ENCODE assay signal across 15 cellular contexts in the genomic region with DNA sequence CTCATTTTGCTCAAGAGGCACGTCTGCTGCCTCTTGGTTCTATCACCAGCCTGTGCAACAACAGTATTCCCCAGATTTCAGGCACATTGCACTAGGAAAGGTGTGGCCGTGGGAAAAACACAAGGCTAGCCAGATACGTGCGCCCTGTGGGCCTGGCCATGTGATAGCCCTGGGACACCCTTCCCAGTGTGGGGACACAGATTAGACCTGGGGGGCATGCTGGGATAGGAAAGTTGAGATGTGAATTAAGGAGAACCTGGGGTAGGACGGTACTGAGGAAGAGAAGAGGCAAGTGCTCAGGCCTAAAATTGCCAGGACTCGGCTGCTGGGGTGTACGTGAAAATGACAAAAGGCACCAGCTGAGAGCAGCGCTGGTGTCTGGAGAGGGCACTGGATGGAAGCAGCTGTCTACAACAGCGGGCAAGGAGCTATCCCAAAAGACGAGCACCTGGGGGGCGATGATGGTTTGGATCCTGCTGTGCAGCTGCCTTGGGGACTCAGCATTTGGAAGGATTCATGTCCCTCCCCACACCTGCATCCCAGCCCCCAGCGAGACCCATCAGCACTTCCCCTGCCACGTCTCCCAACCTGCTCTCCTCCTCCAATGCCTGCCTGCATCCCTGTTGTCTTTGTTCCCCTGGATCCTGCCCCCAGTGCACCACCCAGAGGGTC. TPM values are rescaled to one million over a fixed set of nuclear protein-coding genes. Genes with fewer than 3 reads are reported as not detected.
A peak's percentile ranks its signal among the peaks of the same experiment; 100 is the strongest.
DNase-seq lines count a peak whose midpoint lies in the region; ATAC-seq and TF ChIP-seq lines count a peak whose summit lies in the region.
"Had no signal": no experiment of that assay in that cellular context is flagged by ENCODE, and none has a peak within 500 bp of the region (broad histone marks: within the 10 kb centered on the region; RNA-seq: fewer than 3 reads in every experiment).

No MANE protein-coding gene starts in this region.

- H3K27ac Mint-ChIP-seq in type B pancreatic cell = no peak overlapping the region
- H3K27ac Mint-ChIP-seq: B cell; CD8-positive, alpha-beta T cell; HFFc6 had no signal

- 78% methylated on average over 9 of the region's 13 CpGs for WGBS in right lobe of liver (ENCODE audit: insufficient coverage, low coverage, low lambda C conversion rate, missing lambda C conversion rate)

- no peaks in the 10 kb centered on the region for H3K27me3 ChIP-seq in right lobe of liver

- H3K36me3 ChIP-seq in right lobe of liver = no peaks in the 10 kb centered on the region

- peak in 2 of 4 donors; percentile 1 to 16 for ATAC-seq in right lobe of liver
- ATAC-seq: CD8-positive, alpha-beta T cell had no signal

- TF ChIP-seq POLR2A in right lobe of liver (IDR thresholded peaks at IDR 0.05) = no peak

- H3K4me3 ChIP-seq in right lobe of liver = no peak overlapping the region

- no peak overlapping the region for H3K4me3 Mint-ChIP-seq in type B pancreatic cell
- H3K4me3 Mint-ChIP-seq: B cell; CD8-positive, alpha-beta T cell; HFFc6 had no signal

- peak overlapping the region in 2 of 3 donors; percentile 70 to 79 for H3K27ac ChIP-seq in right lobe of liver

- in situ Hi-C loops in GM13977 (cut with MboI; ENCODE audit: low pct_unique_long_range_greater_than_20kb, low sequenced_read_pairs, unreplicated experiment) = no loop called here

- H3K4me1 ChIP-seq in right lobe of liver = peaks cover 0 to 34% (median 16%) of the 10 kb centered on the region in 4 donors

- no peak for TF ChIP-seq CTCF in right lobe of liver (IDR thresholded peaks at IDR 0.05)
- no peak for TF ChIP-seq CTCF in type B pancreatic cell (conservative IDR thresholded peaks at IDR 0.05)
- TF ChIP-seq CTCF in GM13977 (IDR thresholded peaks at IDR 0.05; ENCODE audit: extremely low read depth, insufficient read depth, missing control alignments) = no peak

- intact Hi-C loops in right lobe of liver (cut with DNase I) = no loop called here

- peaks cover 31% of the 10 kb centered on the region for H3K36me3 Mint-ChIP-seq in type B pancreatic cell

- no peaks in the 10 kb centered on the region for H3K9me3 ChIP-seq in right lobe of liver

- H3K4me1 Mint-ChIP-seq in type B pancreatic cell (ENCODE audit: unreplicated experiment) = peaks cover 9% of the 10 kb centered on the region
- H3K4me1 Mint-ChIP-seq: B cell had no signal

- no peaks in the 10 kb centered on the region for H3K27me3 Mint-ChIP-seq in type B pancreatic cell
- H3K27me3 Mint-ChIP-seq: B cell had no signal

- DNase-seq in activated CD8-positive, alpha-beta memory T cell treated with anti-CD3 and anti-CD28 coated beads for 24 hours = peak; percentile 19
- DNase-seq in activated CD8-positive, alpha-beta memory T cell treated with anti-CD3 and anti-CD28 coated beads, Interleukin-2, amount 50 U/mL, for 4 hours = no peak
- DNase-seq in activated CD8-positive, alpha-beta memory T cell treated with anti-CD3 and anti-CD28 coated beads, Interleukin-2, amount 50 U/mL, for 48 hours = peak; percentile 39
- peak in 1 of 3 donors; percentile 41 for DNase-seq in right lobe of liver
- peak; percentile 50 for DNase-seq in type B pancreatic cell (ENCODE audit: extremely low spot score, unreplicated experiment)
- no peak for DNase-seq in NCI-H82 treated with DMSO at 0.1 percent for 48 hours (lab: John Stamatoyannopoulos, UW; ENCODE audit: unreplicated experiment)
- DNase-seq in activated effector memory CD4-positive, alpha-beta T cell treated with Interleukin-2 at 50 U/mL for 16 hours = no peak
- DNase-seq in GM13977 (ENCODE audit: low spot score) = no peak
- DNase-seq: GF-D8, GOT3, HFFc6, KBM-7, NCI-H2029 treated with DMSO at 0.1 percent for 48 hours had no signal

- no peaks in the 10 kb centered on the region for H3K9me3 Mint-ChIP-seq in type B pancreatic cell
- H3K9me3 Mint-ChIP-seq: CD8-positive, alpha-beta T cell; HFFc6 had no signal

RNA-seq across cellular contexts. Expression of a gene that starts 54.3 kb away (rescaled TPM):
- 1 to 10 TPM; 4.7 to 9.0 (median 5.9) TPM for total RNA-seq in right lobe of liver
- total RNA-seq in type B pancreatic cell (ENCODE audit: low replicate concordance) = 5.9 and 7.2 TPM in 2 replicates

Comparison
In these comparisons a context has a peak if more than half of its experiments do, and no peak if none do; other contexts are left out.
1. DNase-seq: peak in activated CD8-positive, alpha-beta memory T cell treated with anti-CD3 and anti-CD28 coated beads for 24 hours (single experiment), activated CD8-positive, alpha-beta memory T cell treated with anti-CD3 and anti-CD28 coated beads, Interleukin-2, amount 50 U/mL, for 48 hours (single experiment) and type B pancreatic cell (single experiment); none in activated CD8-positive, alpha-beta memory T cell treated with anti-CD3 and anti-CD28 coated beads, Interleukin-2, amount 50 U/mL, for 4 hours (single experiment), NCI-H82 treated with DMSO at 0.1 percent for 48 hours (single experiment), activated effector memory CD4-positive, alpha-beta T cell treated with Interleukin-2 at 50 U/mL for 16 hours (single experiment) and GM13977 (single experiment).